In genomic region chr7:137985897-137986251, GRCh38 we compare ENCODE assay signal across 8 cellular contexts. TPM values are rescaled to one million over a fixed set of nuclear protein-coding genes. Genes with fewer than 3 reads are reported as not detected.
DNase-seq lines count a peak whose midpoint lies in the region; ATAC-seq and TF ChIP-seq lines count a peak whose summit lies in the region.

No MANE protein-coding gene starts in this region.

- H3K4me3 ChIP-seq in BLaER1 treated with 17β-estradiol and CSF1 and Interleukin-3, amounts not matched to agents 10 nM and 100 nM, result no peak overlapping the region
- no peak overlapping the region for H3K4me3 ChIP-seq in gastroesophageal sphincter

- peak overlapping the region; percentile 5 to 47 (median 28); a peak in 15 of 22 replicates for H3K4me2 ChIP-seq in BLaER1 treated with 17β-estradiol and CSF1 and Interleukin-3, amounts not matched to agents 10 nM and 100 nM

- no peak for TF ChIP-seq POLR2A in gastroesophageal sphincter (IDR thresholded peaks at IDR 0.05)

- no peaks in the 10 kb centered on the region for H3K27me3 ChIP-seq in BLaER1 treated with 17β-estradiol and CSF1 and Interleukin-3, amounts not matched to agents 10 nM and 100 nM
- no peaks in the 10 kb centered on the region for H3K27me3 ChIP-seq in gastroesophageal sphincter

- H3K27me3 Mint-ChIP-seq in activated CD4-positive, alpha-beta T cell treated with anti-CD3 and anti-CD28 coated beads, Interleukin-2, amount 10 ng/mL, durations not matched to agents 7 days and 5 days, result no peaks in the 10 kb centered on the region

- H3K9ac ChIP-seq in BLaER1 treated with 17β-estradiol and CSF1 and Interleukin-3, amounts not matched to agents 10 nM and 100 nM, result no peak overlapping the region

- DNase-seq in NCI-H748 treated with DMSO at 0.1 percent for 48 hours (lab: John Stamatoyannopoulos, UW) (no peak), pons (ENCODE audit: low spot score) (no peak)
- no peak for DNase-seq in stimulated activated CD4-positive, alpha-beta T cell treated with anti-CD3 and anti-CD28 coated beads, Interleukin-2, amount 100 ng/mL, for 48 hours
- no peak for DNase-seq in activated CD4-positive, alpha-beta T cell treated with anti-CD3 and anti-CD28 coated beads, Interleukin-2, amount 10 ng/mL, durations not matched to agents 7 days and 5 days

- ATAC-seq in GM19395 (IDR thresholded peaks at IDR 0.05; ENCODE audit: unreplicated experiment) (peak; percentile 54), HG03066 (IDR thresholded peaks at IDR 0.05; ENCODE audit: low read depth, unreplicated experiment) (peak; percentile 37), gastroesophageal sphincter (no peak)

- peaks cover 30 to 45% (median 37%) of the 10 kb centered on the region in 10 experiments for H3K4me1 ChIP-seq in BLaER1 treated with 17β-estradiol and CSF1 and Interleukin-3, amounts not matched to agents 10 nM and 100 nM
- H3K4me1 ChIP-seq in gastroesophageal sphincter, result peaks cover 29 to 99% (median 73%) of the 10 kb centered on the region in 3 donors

- peaks cover 0 to 40% (median 22%) of the 10 kb centered on the region in 11 experiments; a peak in 10 of 22 replicates for H4K20me1 ChIP-seq in BLaER1 treated with 17β-estradiol and CSF1 and Interleukin-3, amounts not matched to agents 10 nM and 100 nM

- 47 to 89% methylated on average over 2 of the region's 3 CpGs for WGBS in gastroesophageal sphincter (ENCODE audit: low coverage in 1 of 2), 2 donors

- TF ChIP-seq CTCF in gastroesophageal sphincter (IDR thresholded peaks at IDR 0.05), result no peak

- H3K4me1 Mint-ChIP-seq in activated CD4-positive, alpha-beta T cell treated with anti-CD3 and anti-CD28 coated beads, Interleukin-2, amount 10 ng/mL, durations not matched to agents 7 days and 5 days, result peaks cover 2% of the 10 kb centered on the region

- no peak overlapping the region for H3K27ac ChIP-seq in BLaER1 treated with 17β-estradiol and CSF1 and Interleukin-3, amounts not matched to agents 10 nM and 100 nM
- peak overlapping the region in 3 of 4 donors; percentile 43 to 74 (median 64) for H3K27ac ChIP-seq in gastroesophageal sphincter

- POLR2A ChIA-PET in activated CD4-positive, alpha-beta T cell treated with anti-CD3 and anti-CD28 coated beads, Interleukin-2, amount 10 ng/mL, durations not matched to agents 7 days and 5 days (lab: Charles Lee), result no interaction called here

- H3K36me3 Mint-ChIP-seq in activated CD4-positive, alpha-beta T cell treated with anti-CD3 and anti-CD28 coated beads, Interleukin-2, amount 10 ng/mL, durations not matched to agents 7 days and 5 days (ENCODE audit: low read depth), result peaks cover 19% of the 10 kb centered on the region

- peaks cover 7 to 37% (median 28%) of the 10 kb centered on the region in 11 experiments; a peak in 20 of 22 replicates for H3K36me3 ChIP-seq in BLaER1 treated with 17β-estradiol and CSF1 and Interleukin-3, amounts not matched to agents 10 nM and 100 nM
- no peaks in the 10 kb centered on the region for H3K36me3 ChIP-seq in gastroesophageal sphincter

- H3K9me3 Mint-ChIP-seq in activated CD4-positive, alpha-beta T cell treated with anti-CD3 and anti-CD28 coated beads, Interleukin-2, amount 10 ng/mL, durations not matched to agents 7 days and 5 days, result peaks cover 19% of the 10 kb centered on the region

- TF ChIP-seq EP300 in gastroesophageal sphincter (IDR thresholded peaks at IDR 0.05), result no peak

- H3K4me3 Mint-ChIP-seq in activated CD4-positive, alpha-beta T cell treated with anti-CD3 and anti-CD28 coated beads, Interleukin-2, amount 10 ng/mL, durations not matched to agents 7 days and 5 days, result no peak overlapping the region

- CTCF ChIA-PET in activated CD4-positive, alpha-beta T cell treated with anti-CD3 and anti-CD28 coated beads, Interleukin-2, amount 10 ng/mL, durations not matched to agents 7 days and 5 days (lab: Charles Lee), result no interaction called here

- H3K9me3 ChIP-seq in BLaER1 treated with 17β-estradiol and CSF1 and Interleukin-3, amounts not matched to agents 10 nM and 100 nM (replicated peaks in 1 of 11), result peaks cover 27 to 39% (median 30%) of the 10 kb centered on the region in 11 experiments
- no peaks in the 10 kb centered on the region for H3K9me3 ChIP-seq in gastroesophageal sphincter

- no peak overlapping the region for H3K27ac Mint-ChIP-seq in activated CD4-positive, alpha-beta T cell treated with anti-CD3 and anti-CD28 coated beads, Interleukin-2, amount 10 ng/mL, durations not matched to agents 7 days and 5 days

RNA-seq across cellular contexts. Expression of gene CREB3L2, which starts 16.0 kb away (rescaled TPM):
- total RNA-seq in gastroesophageal sphincter, result 10 to 100 TPM; 33.1 to 59.1 (median 43.3) TPM
- total RNA-seq in activated CD4-positive, alpha-beta T cell treated with anti-CD3 and anti-CD28 coated beads, Interleukin-2, amount 10 ng/mL, durations not matched to agents 7 days and 5 days, result 10 to 100 TPM; 23.1 to 25.7 TPM

Comparison
In these comparisons a context has a peak if more than half of its experiments do, and no peak if none do; other contexts are left out.
1. H3K27ac ChIP-seq: peak in gastroesophageal sphincter (3 of 4); none in BLaER1 treated with 17β-estradiol and CSF1 and Interleukin-3, amounts not matched to agents 10 nM and 100 nM (0 of 11).